In the genomic region with DNA sequence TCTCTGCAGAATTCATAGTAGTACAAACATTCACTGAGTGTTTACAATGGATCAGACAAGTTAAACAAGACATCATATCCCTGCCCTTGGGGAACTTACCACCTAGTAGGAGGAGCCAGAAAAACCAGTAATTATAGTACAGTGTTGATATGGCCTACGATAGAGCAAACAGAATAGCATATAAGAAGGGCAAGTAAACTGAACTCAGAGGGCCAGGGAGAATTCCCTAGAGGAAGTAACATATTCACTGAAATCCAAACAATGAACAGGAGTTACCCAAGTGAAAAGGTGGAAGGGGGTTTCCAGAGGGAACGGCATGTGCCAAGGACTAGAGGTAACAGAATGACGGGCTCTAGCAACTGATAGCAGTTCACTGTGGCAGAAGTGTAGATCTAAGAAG, we compare ENCODE assay signal across 21 cellular contexts. TPM values are rescaled to one million over a fixed set of nuclear protein-coding genes. Genes with fewer than 3 reads are reported as not detected.
DNase-seq lines count a peak whose midpoint lies in the region; ATAC-seq, FAIRE-seq and TF ChIP-seq lines count a peak whose summit lies in the region.
"Had no signal": no experiment of that assay in that cellular context is flagged by ENCODE, and none has a peak within 500 bp of the region (broad histone marks: within the 10 kb centered on the region; RNA-seq: fewer than 3 reads in every experiment).

No MANE protein-coding gene starts in this region.

- no peak for TF ChIP-seq CTCF in pancreas (IDR thresholded peaks at IDR 0.05)

- DNase-seq in NCI-H146 treated with DMSO at 0.1 percent for 48 hours (lab: John Stamatoyannopoulos, UW; ENCODE audit: unreplicated experiment) (peak; percentile 4), NCI-H146 (lab: John Stamatoyannopoulos, UW) (no peak), NCI-H748 treated with DMSO at 0.1 percent for 48 hours (lab: John Stamatoyannopoulos, UW) (peak; percentile 57), fibroblast of peridontal ligament (ENCODE audit: extremely low read depth) (peak; percentile 4), pancreas (peak in 1 of 6 donors; percentile 50), DMS153 (lab: John Stamatoyannopoulos, UW) (no peak), CD1c-positive myeloid dendritic cell (ENCODE audit: extremely low spot score) (no peak), RKO (ENCODE audit: low spot score) (no peak)
- DNase-seq: activated CD4-positive, alpha-beta T cell treated with anti-CD3 and anti-CD28 coated beads, Interleukin-2, amount 50 U/mL, for 48 hours; activated T-cell treated with anti-CD3 and anti-CD28 coated beads, Interleukin-2, amount 50 U/mL, for 4 hours; brain microvascular endothelial cell; CD4-positive, alpha-beta T cell; esophagus squamous epithelium; H9; heart right ventricle; Kasumi-1; NCI-H526; RPMI8226; stimulated activated naive CD8-positive, alpha-beta T cell treated with anti-CD3 and anti-CD28 coated beads, Interleukin-15, Interleukin-2, amounts not matched to agents 100 U/mL and 50 U/mL, for 24 hours; upper lobe of right lung had no signal

- peak overlapping the region in 2 of 4 donors; percentile 65 to 66 for H3K27ac ChIP-seq in pancreas
- H3K27ac ChIP-seq: brain microvascular endothelial cell, heart right ventricle, right atrium auricular region, upper lobe of right lung had no signal

- peak; percentile 53 to 76 (median 62) for ATAC-seq in pancreas
- ATAC-seq: activated T-cell treated with anti-CD3 and anti-CD28 coated beads, Interleukin-2, amount 50 U/mL, for 4 hours; heart right ventricle; stimulated activated naive CD8-positive, alpha-beta T cell treated with anti-CD3 and anti-CD28 coated beads, Interleukin-15, Interleukin-2, amounts not matched to agents 100 U/mL and 50 U/mL, for 24 hours; upper lobe of right lung had no signal

- FAIRE-seq in pancreas (lab: Jason Lieb, UNC): no peak

- H3K27me3 ChIP-seq in pancreas: no peaks in the 10 kb centered on the region
- H3K27me3 ChIP-seq: brain microvascular endothelial cell, esophagus squamous epithelium, heart right ventricle, right atrium auricular region, upper lobe of right lung had no signal

- H3K4me1 ChIP-seq in pancreas: peaks cover 12 to 57% (median 30%) of the 10 kb centered on the region in 3 donors

- H3K4me3 ChIP-seq in pancreas: no peak overlapping the region
- H3K4me3 ChIP-seq: esophagus squamous epithelium, heart right ventricle, right atrium auricular region, upper lobe of right lung had no signal

- no peaks in the 10 kb centered on the region for H3K9me3 ChIP-seq in pancreas
- H3K9me3 ChIP-seq: esophagus squamous epithelium, heart right ventricle, right atrium auricular region, upper lobe of right lung had no signal

- intact Hi-C loops in pancreas (cut with DNase I): no loop called here

- no peaks in the 10 kb centered on the region for H3K36me3 ChIP-seq in pancreas
- H3K36me3 ChIP-seq: brain microvascular endothelial cell, esophagus squamous epithelium, right atrium auricular region, upper lobe of right lung had no signal

- WGBS in pancreas, 2 donors: 13 to 18% methylated on average over 3 of the region's 3 CpGs

RNA-seq across cellular contexts. Expression of a gene that starts 34.1 kb away (rescaled TPM):
- 1 to 10 TPM; 3.9 to 8.7 (median 7.4) TPM for total RNA-seq in pancreas
- 1 to 10 TPM; 4.1 to 4.2 TPM for polyA plus RNA-seq in pancreas

RNA-seq across cellular contexts. Expression of a gene that starts 43.3 kb away (rescaled TPM):
- total RNA-seq in pancreas: 1 to 10 TPM in 1 of 6 donors, under 1 TPM in 5; 0.16 to 2.4 (median 0.68) TPM
- polyA plus RNA-seq in pancreas: 1 to 10 TPM; 1.8 to 3.0 TPM

RNA-seq across cellular contexts. Expression of a gene that starts 50.2 kb away (rescaled TPM):
- total RNA-seq in pancreas: 10 to 100 TPM; 20.1 to 32.9 (median 26.1) TPM
- polyA plus RNA-seq in pancreas: 10 to 100 TPM; 23.6 to 28.0 TPM

RNA-seq across cellular contexts. Expression of a gene that starts 51.5 kb away (rescaled TPM):
- total RNA-seq in pancreas: 10 to 100 TPM; 38.7 to 59.4 (median 46.2) TPM
- 10 to 100 TPM; 31.6 to 59.0 TPM for polyA plus RNA-seq in pancreas

Comparison
In these comparisons a context has a peak if more than half of its experiments do, and no peak if none do; other contexts are left out.
1. DNase-seq: peak in NCI-H146 treated with DMSO at 0.1 percent for 48 hours (single experiment), NCI-H748 treated with DMSO at 0.1 percent for 48 hours (single experiment) and fibroblast of peridontal ligament (single experiment); none in NCI-H146 (single experiment), DMS153 (single experiment), CD1c-positive myeloid dendritic cell (single experiment) and RKO (single experiment).